In genomic region chr12:12282761-12283160, GRCh38 we compare ENCODE assay signal across 12 cellular contexts. TPM values are rescaled to one million over a fixed set of nuclear protein-coding genes. Genes with fewer than 3 reads are reported as not detected.
DNase-seq lines count a peak whose midpoint lies in the region; ATAC-seq and TF ChIP-seq lines count a peak whose summit lies in the region.
"Had no signal": no experiment of that assay in that cellular context is flagged by ENCODE, and none has a peak within 500 bp of the region (broad histone marks: within the 10 kb centered on the region; RNA-seq: fewer than 3 reads in every experiment).

No MANE protein-coding gene starts in this region.

- H3K4me1 ChIP-seq in thyroid gland, result peaks cover 5% of the 10 kb centered on the region in 2 donors

- no peaks in the 10 kb centered on the region for H3K36me3 Mint-ChIP-seq in stimulated activated memory B cell treated with anti-CD40 and anti-IgM and Interleukin-4, amounts not matched to agents 10 μg/mL and 1 μg/mL and 100 μg/mL, for 72 hours
- H3K36me3 Mint-ChIP-seq: activated naive CD8-positive, alpha-beta T cell treated with anti-CD3 and anti-CD28 coated beads, Interleukin-2, amount 10 ng/mL, durations not matched to agents 7 days and 5 days had no signal

- intact Hi-C loops in thyroid gland (cut with DNase I), result no loop called here

- no peak for ATAC-seq in stimulated activated memory B cell treated with anti-CD40 and anti-IgM and Interleukin-4, amounts not matched to agents 10 μg/mL and 1 μg/mL and 100 μg/mL, for 72 hours

- H3K9me3 Mint-ChIP-seq in stimulated activated memory B cell treated with anti-CD40 and anti-IgM and Interleukin-4, amounts not matched to agents 10 μg/mL and 1 μg/mL and 100 μg/mL, for 72 hours, result peaks cover 3% of the 10 kb centered on the region

- TF ChIP-seq POLR2A in thyroid gland (IDR thresholded peaks at IDR 0.05), result no peak

- H3K4me3 Mint-ChIP-seq in stimulated activated memory B cell treated with anti-CD40 and anti-IgM and Interleukin-4, amounts not matched to agents 10 μg/mL and 1 μg/mL and 100 μg/mL, for 72 hours, result no peak overlapping the region
- H3K4me3 Mint-ChIP-seq: activated naive CD8-positive, alpha-beta T cell treated with anti-CD3 and anti-CD28 coated beads, Interleukin-2, amount 10 ng/mL, durations not matched to agents 7 days and 5 days; naive B cell had no signal

- H3K27me3 ChIP-seq in thyroid gland, result no peaks in the 10 kb centered on the region

- WGBS in thyroid gland, 2 donors, result 60% methylated on average over 5 of the region's 5 CpGs

- DNase-seq in HT-29 (ENCODE audit: low spot score) (peak; percentile 26), astrocyte of the spinal cord (ENCODE audit: low read depth, low spot score) (peak; percentile 75), hepatic stellate cell (ENCODE audit: low spot score) (peak; percentile 50), thyroid gland (no peak), NCI-H1417 (lab: John Stamatoyannopoulos, UW) (no peak), GM13976 (ENCODE audit: low spot score) (no peak)
- DNase-seq: activated naive CD8-positive, alpha-beta T cell treated with anti-CD3 and anti-CD28 coated beads, Interleukin-2, amount 10 ng/mL, durations not matched to agents 7 days and 5 days; DMS79 treated with DMSO at 0.1 percent for 48 hours; Kasumi-1; naive B cell; NCI-H2171 had no signal

- H3K4me1 Mint-ChIP-seq in stimulated activated memory B cell treated with anti-CD40 and anti-IgM and Interleukin-4, amounts not matched to agents 10 μg/mL and 1 μg/mL and 100 μg/mL, for 72 hours, result no peaks in the 10 kb centered on the region
- H3K4me1 Mint-ChIP-seq: activated naive CD8-positive, alpha-beta T cell treated with anti-CD3 and anti-CD28 coated beads, Interleukin-2, amount 10 ng/mL, durations not matched to agents 7 days and 5 days; naive B cell had no signal

- no peaks in the 10 kb centered on the region for H3K36me3 ChIP-seq in thyroid gland

- TF ChIP-seq CTCF in astrocyte of the spinal cord (IDR thresholded peaks at IDR 0.05; ENCODE audit: low read depth, low read length) (no peak), thyroid gland (IDR thresholded peaks at IDR 0.05) (no peak), GM13976 (IDR thresholded peaks at IDR 0.05; ENCODE audit: borderline replicate concordance, control extremely low read depth, extremely low read depth, insufficient read depth, missing control alignments) (no peak)

- in situ Hi-C loops in astrocyte of the spinal cord (cut with HindIII; ENCODE audit: low sequenced_read_pairs), result no loop called here
- in situ Hi-C loops in GM13976 (cut with MboI; ENCODE audit: low sequenced_read_pairs, unreplicated experiment), result no loop called here

- peak overlapping the region in 1 of 3 donors; percentile 36 for H3K27ac ChIP-seq in thyroid gland

- H3K27me3 Mint-ChIP-seq in stimulated activated memory B cell treated with anti-CD40 and anti-IgM and Interleukin-4, amounts not matched to agents 10 μg/mL and 1 μg/mL and 100 μg/mL, for 72 hours, result peaks cover 36% of the 10 kb centered on the region

- no peak overlapping the region for H3K27ac Mint-ChIP-seq in stimulated activated memory B cell treated with anti-CD40 and anti-IgM and Interleukin-4, amounts not matched to agents 10 μg/mL and 1 μg/mL and 100 μg/mL, for 72 hours
- H3K27ac Mint-ChIP-seq: activated naive CD8-positive, alpha-beta T cell treated with anti-CD3 and anti-CD28 coated beads, Interleukin-2, amount 10 ng/mL, durations not matched to agents 7 days and 5 days; naive B cell had no signal

- no peaks in the 10 kb centered on the region for H3K9me3 ChIP-seq in thyroid gland

- H3K4me3 ChIP-seq in astrocyte of the spinal cord (ENCODE audit: low read depth, low read length), result no peak overlapping the region
- no peak overlapping the region for H3K4me3 ChIP-seq in thyroid gland (replicated peaks in 1 of 3)

RNA-seq across cellular contexts. Expression of gene LRP6, which starts 15.9 kb away (rescaled TPM):
- 28.7 and 32.2 TPM in 2 replicates for total RNA-seq in HT-29 (2014; rRNA removed; shearing (Covaris generic))
- 10 to 100 TPM; 38.7 to 47.7 (median 42.7) TPM for total RNA-seq in thyroid gland

Comparison
In these comparisons a context has a peak if more than half of its experiments do, and no peak if none do; other contexts are left out.
1. DNase-seq: peak in HT-29 (single experiment), astrocyte of the spinal cord (single experiment) and hepatic stellate cell (single experiment); none in thyroid gland (0 of 2), NCI-H1417 (0 of 3) and GM13976 (single experiment).